1 cellular context compared by ENCODE assay signal in genomic region chr17:35117984-35118383, GRCh38.
TF ChIP-seq lines count a peak whose summit lies in the region.

No MANE protein-coding gene starts in this region.

TF ChIP-seq in K562, 482 proteins besides CTCF, POLR2A, EP300 and RAD21:
- TF ChIP-seq ZKSCAN1 (IDR thresholded peaks at IDR 0.05; ENCODE audit: low read depth, low read length) (peak; percentile 52; the same call in 1 of the 2 replicates), ID3 (CRISPR knock-in tag; IDR thresholded peaks at IDR 0.05) (no peak), ID3 (tag; IDR thresholded peaks at IDR 0.05) (no peak), E2F4 (CRISPR knock-in tag; IDR thresholded peaks at IDR 0.05; ENCODE audit: low read depth) (no peak), CXXC5 (CRISPR knock-in tag; IDR thresholded peaks at IDR 0.05) (no peak), ZNF232 (CRISPR knock-in tag; IDR thresholded peaks at IDR 0.05) (no peak), HMG20A (CRISPR knock-in tag; conservative IDR thresholded peaks at IDR 0.05) (no peak), MAFG (tag; conservative IDR thresholded peaks at IDR 0.05) (no peak), ZBTB17 (CRISPR knock-in tag; IDR thresholded peaks at IDR 0.05) (no peak), NFE2L1 (tag; IDR thresholded peaks at IDR 0.05; ENCODE audit: borderline replicate concordance, low read depth) (no peak)
TF ChIP-seq in K562: peak in this region for 1.
